In genomic region chr6:6751197-6751596, GRCh38 we compare ENCODE assay signal across 12 cellular contexts.
A peak's percentile ranks its signal among the peaks of the same experiment; 100 is the strongest.
DNase-seq lines count a peak whose midpoint lies in the region; ATAC-seq and TF ChIP-seq lines count a peak whose summit lies in the region.
"Had no signal": no experiment of that assay in that cellular context is flagged by ENCODE, and none has a peak within 500 bp of the region (broad histone marks: within the 10 kb centered on the region; RNA-seq: fewer than 3 reads in every experiment).

No MANE protein-coding gene starts in this region.

- peaks cover 57% of the 10 kb centered on the region for H3K4me1 ChIP-seq in left ventricle myocardium inferior
- H3K4me1 ChIP-seq in breast epithelium = peaks cover 5 to 14% of the 10 kb centered on the region in 2 donors
- H3K4me1 ChIP-seq in neutrophil (ENCODE audit: control insufficient read depth in 1 of 2, insufficient read depth in 1 of 2, low read depth in 1 of 2, low read length in 1 of 2) = peaks cover 56 to 60% of the 10 kb centered on the region in 2 experiments
- H3K4me1 ChIP-seq in uterus = peaks cover 20 to 27% of the 10 kb centered on the region in 2 donors
- H3K4me1 ChIP-seq: SJCRH30 had no signal

- H3K27ac ChIP-seq in left ventricle myocardium inferior (replicated peaks) (peak overlapping the region; percentile 95), breast epithelium (peak overlapping the region; percentile 80 to 85), neutrophil (peak overlapping the region; percentile 88), uterus (peak overlapping the region; percentile 51 to 58)
- H3K27ac ChIP-seq: SJCRH30 had no signal

- H3K36me3 ChIP-seq in left ventricle myocardium inferior (no peaks in the 10 kb centered on the region), breast epithelium (no peaks in the 10 kb centered on the region), neutrophil (no peaks in the 10 kb centered on the region), uterus (no peaks in the 10 kb centered on the region)
- H3K36me3 ChIP-seq: SJCRH30 had no signal

- H3K27me3 ChIP-seq in left ventricle myocardium inferior (ENCODE audit: low read depth) = no peaks in the 10 kb centered on the region
- H3K27me3 ChIP-seq in breast epithelium = no peaks in the 10 kb centered on the region
- no peaks in the 10 kb centered on the region for H3K27me3 ChIP-seq in neutrophil
- no peaks in the 10 kb centered on the region for H3K27me3 ChIP-seq in uterus
- H3K27me3 ChIP-seq: SJCRH30 had no signal

- TF ChIP-seq CTCF in left ventricle myocardium inferior (IDR thresholded peaks at IDR 0.05; ENCODE audit: borderline replicate concordance) (no peak), breast epithelium (IDR thresholded peaks at IDR 0.05) (no peak), neutrophil (IDR thresholded peaks at IDR 0.05) (no peak), uterus (IDR thresholded peaks at IDR 0.05) (no peak)

- DNase-seq in left ventricle myocardium inferior (no peak), left cardiac atrium (no peak), breast epithelium (ENCODE audit: low spot score in 2 of 2) (no peak), uterus (no peak), DMS114 treated with DMSO at 0.1 percent for 48 hours (lab: John Stamatoyannopoulos, UW; ENCODE audit: unreplicated experiment) (no peak), posterior vena cava (ENCODE audit: low spot score) (no peak)
- DNase-seq: activated B cell treated with CpG ODN at 0.5 μM for 24 hours, NCI-H2029, NCI-H69, SJCRH30 had no signal

- intact Hi-C loops in left ventricle myocardium inferior (cut with micrococcal nuclease) (no loop called here), left cardiac atrium (cut with DNase I) (no loop called here), breast epithelium (cut with DNase I; ENCODE audit: low total_unique reads) (no loop called here), uterus (cut with DNase I; ENCODE audit: low total_unique reads) (no loop called here), posterior vena cava (cut with DNase I) (loop anchor here in 1 of 2 donors (5.0 kb wide), 1 partner anchor 79 kb away; no protein-coding TSS in a partner anchor)

- ATAC-seq in left cardiac atrium = no peak
- ATAC-seq in HG03108 (IDR thresholded peaks at IDR 0.05; ENCODE audit: unreplicated experiment) = no peak

- H3K9me3 ChIP-seq in left ventricle myocardium inferior (replicated peaks) (no peaks in the 10 kb centered on the region), breast epithelium (no peaks in the 10 kb centered on the region), neutrophil (no peaks in the 10 kb centered on the region), uterus (no peaks in the 10 kb centered on the region)
- H3K9me3 ChIP-seq: SJCRH30 had no signal

- no peak overlapping the region for H3K4me3 ChIP-seq in left ventricle myocardium inferior
- H3K4me3 ChIP-seq in breast epithelium = no peak overlapping the region
- no peak overlapping the region for H3K4me3 ChIP-seq in neutrophil (ENCODE audit: low read depth in 1 of 2, low read length in 1 of 2)
- no peak overlapping the region for H3K4me3 ChIP-seq in uterus
- H3K4me3 ChIP-seq: SJCRH30 had no signal

- TF ChIP-seq POLR2A in breast epithelium (IDR thresholded peaks at IDR 0.05) (no peak), uterus (IDR thresholded peaks at IDR 0.05) (no peak)
